In the genomic region with DNA sequence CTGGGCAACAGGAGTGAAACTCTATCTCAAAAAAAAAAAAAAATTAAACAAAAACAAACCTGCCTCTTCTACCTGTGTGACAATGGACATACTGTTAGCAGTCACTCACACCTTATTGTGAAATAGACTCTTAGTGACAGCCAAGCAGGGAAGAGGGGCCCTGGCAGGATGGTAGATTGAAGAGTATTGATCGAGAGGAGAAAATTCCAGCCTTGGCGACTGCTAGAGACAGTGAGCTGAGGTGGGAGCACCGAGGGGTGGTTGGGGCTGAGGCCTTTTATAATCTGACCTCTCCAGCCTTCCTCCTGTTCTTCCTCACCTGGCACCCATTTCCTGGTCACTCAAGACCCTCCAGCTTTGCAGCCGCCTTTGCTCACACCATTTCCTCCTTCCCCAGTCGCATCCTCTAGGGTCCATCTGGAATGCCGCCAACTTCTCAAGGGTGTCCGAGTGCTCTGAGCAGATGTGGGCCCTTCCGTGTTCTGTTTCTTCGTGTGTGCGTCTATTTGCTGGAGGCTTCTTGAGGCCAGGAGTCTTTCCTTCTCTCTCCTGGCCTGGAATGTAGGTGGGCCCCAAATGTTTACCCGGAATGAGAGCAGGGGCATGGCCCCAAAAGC, we compare ENCODE assay signal across 1 cellular context.
A peak's percentile ranks its signal among the peaks of the same experiment; 100 is the strongest.
TF ChIP-seq lines count a peak whose summit lies in the region.

No MANE protein-coding gene starts in this region.

TF ChIP-seq in HepG2, 621 proteins besides CTCF, POLR2A, EP300 and RAD21 (continued from another document and continues in another):
- TF ChIP-seq, protein P1, sequence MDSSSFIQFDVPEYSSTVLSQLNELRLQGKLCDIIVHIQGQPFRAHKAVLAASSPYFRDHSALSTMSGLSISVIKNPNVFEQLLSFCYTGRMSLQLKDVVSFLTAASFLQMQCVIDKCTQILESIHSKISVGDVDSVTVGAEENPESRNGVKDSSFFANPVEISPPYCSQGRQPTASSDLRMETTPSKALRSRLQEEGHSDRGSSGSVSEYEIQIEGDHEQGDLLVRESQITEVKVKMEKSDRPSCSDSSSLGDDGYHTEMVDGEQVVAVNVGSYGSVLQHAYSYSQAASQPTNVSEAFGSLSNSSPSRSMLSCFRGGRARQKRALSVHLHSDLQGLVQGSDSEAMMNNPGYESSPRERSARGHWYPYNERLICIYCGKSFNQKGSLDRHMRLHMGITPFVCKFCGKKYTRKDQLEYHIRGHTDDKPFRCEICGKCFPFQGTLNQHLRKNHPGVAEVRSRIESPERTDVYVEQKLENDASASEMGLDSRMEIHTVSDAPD (CRISPR knock-in tag; IDR thresholded peaks at IDR 0.05), result no peak
- TF ChIP-seq ZNF670 (CRISPR knock-in tag; IDR thresholded peaks at IDR 0.05; ENCODE audit: borderline replicate concordance), result no peak
- TF ChIP-seq, protein P2, sequence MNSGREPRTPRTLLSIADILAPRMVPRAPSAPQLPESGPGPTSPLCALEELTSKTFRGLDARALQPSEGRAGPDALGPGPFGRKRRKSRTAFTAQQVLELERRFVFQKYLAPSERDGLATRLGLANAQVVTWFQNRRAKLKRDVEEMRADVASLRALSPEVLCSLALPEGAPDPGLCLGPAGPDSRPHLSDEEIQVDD (CRISPR knock-in tag; IDR thresholded peaks at IDR 0.05; ENCODE audit: borderline replicate concordance), result no peak
- TF ChIP-seq ISX (CRISPR knock-in tag; conservative IDR thresholded peaks at IDR 0.05), result no peak
- no peak for TF ChIP-seq FOXJ3 (CRISPR knock-in tag; IDR thresholded peaks at IDR 0.05; ENCODE audit: borderline replicate concordance)
- no peak for TF ChIP-seq NFYB (CRISPR knock-in tag; IDR thresholded peaks at IDR 0.05)
- TF ChIP-seq ZNF367 (CRISPR knock-in tag; IDR thresholded peaks at IDR 0.05; ENCODE audit: borderline replicate concordance), result no peak
- TF ChIP-seq, protein P3, sequence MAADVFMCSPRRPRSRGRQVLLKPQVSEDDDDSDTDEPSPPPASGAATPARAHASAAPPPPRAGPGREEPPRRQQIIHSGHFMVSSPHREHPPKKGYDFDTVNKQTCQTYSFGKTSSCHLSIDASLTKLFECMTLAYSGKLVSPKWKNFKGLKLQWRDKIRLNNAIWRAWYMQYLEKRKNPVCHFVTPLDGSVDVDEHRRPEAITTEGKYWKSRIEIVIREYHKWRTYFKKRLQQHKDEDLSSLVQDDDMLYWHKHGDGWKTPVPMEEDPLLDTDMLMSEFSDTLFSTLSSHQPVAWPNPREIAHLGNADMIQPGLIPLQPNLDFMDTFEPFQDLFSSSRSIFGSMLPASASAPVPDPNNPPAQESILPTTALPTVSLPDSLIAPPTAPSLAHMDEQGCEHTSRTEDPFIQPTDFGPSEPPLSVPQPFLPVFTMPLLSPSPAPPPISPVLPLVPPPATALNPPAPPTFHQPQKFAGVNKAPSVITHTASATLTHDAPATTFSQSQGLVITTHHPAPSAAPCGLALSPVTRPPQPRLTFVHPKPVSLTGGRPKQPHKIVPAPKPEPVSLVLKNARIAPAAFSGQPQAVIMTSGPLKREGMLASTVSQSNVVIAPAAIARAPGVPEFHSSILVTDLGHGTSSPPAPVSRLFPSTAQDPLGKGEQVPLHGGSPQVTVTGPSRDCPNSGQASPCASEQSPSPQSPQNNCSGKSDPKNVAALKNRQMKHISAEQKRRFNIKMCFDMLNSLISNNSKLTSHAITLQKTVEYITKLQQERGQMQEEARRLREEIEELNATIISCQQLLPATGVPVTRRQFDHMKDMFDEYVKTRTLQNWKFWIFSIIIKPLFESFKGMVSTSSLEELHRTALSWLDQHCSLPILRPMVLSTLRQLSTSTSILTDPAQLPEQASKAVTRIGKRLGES (CRISPR knock-in tag; IDR thresholded peaks at IDR 0.05; ENCODE audit: borderline replicate concordance), result no peak
- TF ChIP-seq, protein P4, sequence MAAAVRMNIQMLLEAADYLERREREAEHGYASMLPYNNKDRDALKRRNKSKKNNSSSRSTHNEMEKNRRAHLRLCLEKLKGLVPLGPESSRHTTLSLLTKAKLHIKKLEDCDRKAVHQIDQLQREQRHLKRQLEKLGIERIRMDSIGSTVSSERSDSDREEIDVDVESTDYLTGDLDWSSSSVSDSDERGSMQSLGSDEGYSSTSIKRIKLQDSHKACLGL (CRISPR knock-in tag; IDR thresholded peaks at IDR 0.05), result no peak
- TF ChIP-seq TCF7 (IDR thresholded peaks at IDR 0.05; ENCODE audit: low read depth), result peak; percentile 54; the same call in 1 of the 2 replicates
- no peak for TF ChIP-seq ATM (IDR thresholded peaks at IDR 0.05; ENCODE audit: borderline replicate concordance)
- TF ChIP-seq, protein P5, sequence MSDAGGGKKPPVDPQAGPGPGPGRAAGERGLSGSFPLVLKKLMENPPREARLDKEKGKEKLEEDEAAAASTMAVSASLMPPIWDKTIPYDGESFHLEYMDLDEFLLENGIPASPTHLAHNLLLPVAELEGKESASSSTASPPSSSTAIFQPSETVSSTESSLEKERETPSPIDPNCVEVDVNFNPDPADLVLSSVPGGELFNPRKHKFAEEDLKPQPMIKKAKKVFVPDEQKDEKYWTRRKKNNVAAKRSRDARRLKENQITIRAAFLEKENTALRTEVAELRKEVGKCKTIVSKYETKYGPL (CRISPR knock-in tag; IDR thresholded peaks at IDR 0.05), result no peak
- no peak for TF ChIP-seq ZNF720 (CRISPR knock-in tag; IDR thresholded peaks at IDR 0.05)
- no peak for TF ChIP-seq HDAC6 (IDR thresholded peaks at IDR 0.05; ENCODE audit: low read depth, low read length)
- TF ChIP-seq ZFAT (CRISPR knock-in tag; conservative IDR thresholded peaks at IDR 0.05), result no peak
- TF ChIP-seq ZNF850 (CRISPR knock-in tag; conservative IDR thresholded peaks at IDR 0.05), result no peak
- TF ChIP-seq, protein P6, sequence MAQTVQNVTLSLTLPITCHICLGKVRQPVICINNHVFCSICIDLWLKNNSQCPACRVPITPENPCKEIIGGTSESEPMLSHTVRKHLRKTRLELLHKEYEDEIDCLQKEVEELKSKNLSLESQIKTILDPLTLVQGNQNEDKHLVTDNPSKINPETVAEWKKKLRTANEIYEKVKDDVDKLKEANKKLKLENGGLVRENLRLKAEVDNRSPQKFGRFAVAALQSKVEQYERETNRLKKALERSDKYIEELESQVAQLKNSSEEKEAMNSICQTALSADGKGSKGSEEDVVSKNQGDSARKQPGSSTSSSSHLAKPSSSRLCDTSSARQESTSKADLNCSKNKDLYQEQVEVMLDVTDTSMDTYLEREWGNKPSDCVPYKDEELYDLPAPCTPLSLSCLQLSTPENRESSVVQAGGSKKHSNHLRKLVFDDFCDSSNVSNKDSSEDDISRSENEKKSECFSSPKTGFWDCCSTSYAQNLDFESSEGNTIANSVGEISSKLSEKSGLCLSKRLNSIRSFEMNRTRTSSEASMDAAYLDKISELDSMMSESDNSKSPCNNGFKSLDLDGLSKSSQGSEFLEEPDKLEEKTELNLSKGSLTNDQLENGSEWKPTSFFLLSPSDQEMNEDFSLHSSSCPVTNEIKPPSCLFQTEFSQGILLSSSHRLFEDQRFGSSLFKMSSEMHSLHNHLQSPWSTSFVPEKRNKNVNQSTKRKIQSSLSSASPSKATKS (CRISPR knock-in tag; IDR thresholded peaks at IDR 0.05), result no peak
- TF ChIP-seq, protein P7, sequence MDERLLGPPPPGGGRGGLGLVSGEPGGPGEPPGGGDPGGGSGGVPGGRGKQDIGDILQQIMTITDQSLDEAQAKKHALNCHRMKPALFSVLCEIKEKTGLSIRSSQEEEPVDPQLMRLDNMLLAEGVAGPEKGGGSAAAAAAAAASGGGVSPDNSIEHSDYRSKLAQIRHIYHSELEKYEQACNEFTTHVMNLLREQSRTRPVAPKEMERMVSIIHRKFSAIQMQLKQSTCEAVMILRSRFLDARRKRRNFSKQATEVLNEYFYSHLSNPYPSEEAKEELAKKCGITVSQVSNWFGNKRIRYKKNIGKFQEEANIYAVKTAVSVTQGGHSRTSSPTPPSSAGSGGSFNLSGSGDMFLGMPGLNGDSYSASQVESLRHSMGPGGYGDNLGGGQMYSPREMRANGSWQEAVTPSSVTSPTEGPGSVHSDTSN (CRISPR knock-in tag; IDR thresholded peaks at IDR 0.05), result peak; percentile 36; the same call in 1 of the 2 replicates
- TF ChIP-seq SIN3B (IDR thresholded peaks at IDR 0.05; ENCODE audit: low read length), result no peak
- no peak; the same call in 1 of the 2 replicates for TF ChIP-seq ZNF3 (CRISPR knock-in tag; IDR thresholded peaks at IDR 0.05)
- TF ChIP-seq DNMT1 (CRISPR knock-in tag; IDR thresholded peaks at IDR 0.05), result no peak
- TF ChIP-seq ZBTB7A (CRISPR knock-in tag; IDR thresholded peaks at IDR 0.05), result peak; percentile 66; the same call in 1 of the 2 replicates
- TF ChIP-seq, protein P8, sequence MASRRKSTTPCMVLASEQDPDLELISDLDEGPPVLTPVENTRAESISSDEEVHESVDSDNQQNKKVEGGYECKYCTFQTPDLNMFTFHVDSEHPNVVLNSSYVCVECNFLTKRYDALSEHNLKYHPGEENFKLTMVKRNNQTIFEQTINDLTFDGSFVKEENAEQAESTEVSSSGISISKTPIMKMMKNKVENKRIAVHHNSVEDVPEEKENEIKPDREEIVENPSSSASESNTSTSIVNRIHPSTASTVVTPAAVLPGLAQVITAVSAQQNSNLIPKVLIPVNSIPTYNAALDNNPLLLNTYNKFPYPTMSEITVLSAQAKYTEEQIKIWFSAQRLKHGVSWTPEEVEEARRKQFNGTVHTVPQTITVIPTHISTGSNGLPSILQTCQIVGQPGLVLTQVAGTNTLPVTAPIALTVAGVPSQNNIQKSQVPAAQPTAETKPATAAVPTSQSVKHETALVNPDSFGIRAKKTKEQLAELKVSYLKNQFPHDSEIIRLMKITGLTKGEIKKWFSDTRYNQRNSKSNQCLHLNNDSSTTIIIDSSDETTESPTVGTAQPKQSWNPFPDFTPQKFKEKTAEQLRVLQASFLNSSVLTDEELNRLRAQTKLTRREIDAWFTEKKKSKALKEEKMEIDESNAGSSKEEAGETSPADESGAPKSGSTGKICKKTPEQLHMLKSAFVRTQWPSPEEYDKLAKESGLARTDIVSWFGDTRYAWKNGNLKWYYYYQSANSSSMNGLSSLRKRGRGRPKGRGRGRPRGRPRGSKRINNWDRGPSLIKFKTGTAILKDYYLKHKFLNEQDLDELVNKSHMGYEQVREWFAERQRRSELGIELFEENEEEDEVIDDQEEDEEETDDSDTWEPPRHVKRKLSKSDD (CRISPR knock-in tag; IDR thresholded peaks at IDR 0.05; ENCODE audit: low read depth), result no peak
- no peak for TF ChIP-seq KLF15 (CRISPR knock-in tag; IDR thresholded peaks at IDR 0.05; ENCODE audit: borderline replicate concordance)
- TF ChIP-seq HES4 (CRISPR knock-in tag; IDR thresholded peaks at IDR 0.05; ENCODE audit: borderline replicate concordance), result no peak
- TF ChIP-seq MAF1 (CRISPR knock-in tag; IDR thresholded peaks at IDR 0.05; ENCODE audit: borderline replicate concordance), result no peak
- TF ChIP-seq, protein P9, sequence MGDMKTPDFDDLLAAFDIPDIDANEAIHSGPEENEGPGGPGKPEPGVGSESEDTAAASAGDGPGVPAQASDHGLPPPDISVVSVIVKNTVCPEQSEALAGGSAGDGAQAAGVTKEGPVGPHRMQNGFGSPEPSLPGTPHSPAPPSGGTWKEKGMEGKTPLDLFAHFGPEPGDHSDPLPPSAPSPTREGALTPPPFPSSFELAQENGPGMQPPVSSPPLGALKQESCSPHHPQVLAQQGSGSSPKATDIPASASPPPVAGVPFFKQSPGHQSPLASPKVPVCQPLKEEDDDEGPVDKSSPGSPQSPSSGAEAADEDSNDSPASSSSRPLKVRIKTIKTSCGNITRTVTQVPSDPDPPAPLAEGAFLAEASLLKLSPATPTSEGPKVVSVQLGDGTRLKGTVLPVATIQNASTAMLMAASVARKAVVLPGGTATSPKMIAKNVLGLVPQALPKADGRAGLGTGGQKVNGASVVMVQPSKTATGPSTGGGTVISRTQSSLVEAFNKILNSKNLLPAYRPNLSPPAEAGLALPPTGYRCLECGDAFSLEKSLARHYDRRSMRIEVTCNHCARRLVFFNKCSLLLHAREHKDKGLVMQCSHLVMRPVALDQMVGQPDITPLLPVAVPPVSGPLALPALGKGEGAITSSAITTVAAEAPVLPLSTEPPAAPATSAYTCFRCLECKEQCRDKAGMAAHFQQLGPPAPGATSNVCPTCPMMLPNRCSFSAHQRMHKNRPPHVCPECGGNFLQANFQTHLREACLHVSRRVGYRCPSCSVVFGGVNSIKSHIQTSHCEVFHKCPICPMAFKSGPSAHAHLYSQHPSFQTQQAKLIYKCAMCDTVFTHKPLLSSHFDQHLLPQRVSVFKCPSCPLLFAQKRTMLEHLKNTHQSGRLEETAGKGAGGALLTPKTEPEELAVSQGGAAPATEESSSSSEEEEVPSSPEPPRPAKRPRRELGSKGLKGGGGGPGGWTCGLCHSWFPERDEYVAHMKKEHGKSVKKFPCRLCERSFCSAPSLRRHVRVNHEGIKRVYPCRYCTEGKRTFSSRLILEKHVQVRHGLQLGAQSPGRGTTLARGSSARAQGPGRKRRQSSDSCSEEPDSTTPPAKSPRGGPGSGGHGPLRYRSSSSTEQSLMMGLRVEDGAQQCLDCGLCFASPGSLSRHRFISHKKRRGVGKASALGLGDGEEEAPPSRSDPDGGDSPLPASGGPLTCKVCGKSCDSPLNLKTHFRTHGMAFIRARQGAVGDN (CRISPR knock-in tag; IDR thresholded peaks at IDR 0.05), result peak; percentile 73
- no peak for TF ChIP-seq SETDB1 (CRISPR knock-in tag; IDR thresholded peaks at IDR 0.05; ENCODE audit: borderline replicate concordance)
- TF ChIP-seq KLF12 (CRISPR knock-in tag; IDR thresholded peaks at IDR 0.05; ENCODE audit: borderline replicate concordance), result no peak
- TF ChIP-seq CC2D1A (CRISPR knock-in tag; IDR thresholded peaks at IDR 0.05), result no peak
- no peak for TF ChIP-seq CBX1 (IDR thresholded peaks at IDR 0.05; ENCODE audit: low read depth)
- TF ChIP-seq, protein P10, sequence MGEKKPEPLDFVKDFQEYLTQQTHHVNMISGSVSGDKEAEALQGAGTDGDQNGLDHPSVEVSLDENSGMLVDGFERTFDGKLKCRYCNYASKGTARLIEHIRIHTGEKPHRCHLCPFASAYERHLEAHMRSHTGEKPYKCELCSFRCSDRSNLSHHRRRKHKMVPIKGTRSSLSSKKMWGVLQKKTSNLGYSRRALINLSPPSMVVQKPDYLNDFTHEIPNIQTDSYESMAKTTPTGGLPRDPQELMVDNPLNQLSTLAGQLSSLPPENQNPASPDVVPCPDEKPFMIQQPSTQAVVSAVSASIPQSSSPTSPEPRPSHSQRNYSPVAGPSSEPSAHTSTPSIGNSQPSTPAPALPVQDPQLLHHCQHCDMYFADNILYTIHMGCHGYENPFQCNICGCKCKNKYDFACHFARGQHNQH (CRISPR knock-in tag; IDR thresholded peaks at IDR 0.05), result 0 out of 2 replicates have a peak, but pooled peaks have one; percentile 38
- TF ChIP-seq CREM (IDR thresholded peaks at IDR 0.05), result peak; percentile 45; the same call in 1 of the 2 replicates
- no peak for TF ChIP-seq CREM (CRISPR knock-in tag; IDR thresholded peaks at IDR 0.05)
- TF ChIP-seq HOXA3 (CRISPR knock-in tag; IDR thresholded peaks at IDR 0.05), result 0 out of 2 replicates have a peak, but pooled peaks have one; percentile 32
- TF ChIP-seq ZBTB38 (CRISPR knock-in tag; IDR thresholded peaks at IDR 0.05), result no peak
- TF ChIP-seq NFE2L2 (IDR thresholded peaks at IDR 0.05; ENCODE audit: low read length), result no peak
- TF ChIP-seq PHF8 (CRISPR knock-in tag; IDR thresholded peaks at IDR 0.05), result peak; percentile 39; the same call in 1 of the 2 replicates
